In the genomic region with DNA sequence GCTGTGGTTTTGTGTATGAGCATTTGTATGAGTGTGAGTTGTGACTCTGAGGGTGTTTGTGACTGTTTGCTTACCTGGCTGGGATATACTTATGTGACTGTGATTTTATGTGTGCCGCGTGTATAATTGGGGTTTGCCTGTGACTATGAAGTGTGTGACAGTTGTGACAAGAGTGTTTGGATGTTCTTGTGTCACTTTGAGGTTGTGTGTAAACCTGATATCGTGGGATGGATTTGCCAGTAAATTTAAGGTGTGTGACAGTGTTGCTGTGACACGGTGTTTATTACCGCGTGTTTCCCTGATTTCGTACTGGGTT, we compare ENCODE assay signal across 1 cellular context.
TF ChIP-seq lines count a peak whose summit lies in the region.

No MANE protein-coding gene starts in this region.

TF ChIP-seq in HEK293, 187 proteins besides CTCF, POLR2A, EP300 and RAD21 (continued from another document and continues in another):
- TF ChIP-seq, protein P1, sequence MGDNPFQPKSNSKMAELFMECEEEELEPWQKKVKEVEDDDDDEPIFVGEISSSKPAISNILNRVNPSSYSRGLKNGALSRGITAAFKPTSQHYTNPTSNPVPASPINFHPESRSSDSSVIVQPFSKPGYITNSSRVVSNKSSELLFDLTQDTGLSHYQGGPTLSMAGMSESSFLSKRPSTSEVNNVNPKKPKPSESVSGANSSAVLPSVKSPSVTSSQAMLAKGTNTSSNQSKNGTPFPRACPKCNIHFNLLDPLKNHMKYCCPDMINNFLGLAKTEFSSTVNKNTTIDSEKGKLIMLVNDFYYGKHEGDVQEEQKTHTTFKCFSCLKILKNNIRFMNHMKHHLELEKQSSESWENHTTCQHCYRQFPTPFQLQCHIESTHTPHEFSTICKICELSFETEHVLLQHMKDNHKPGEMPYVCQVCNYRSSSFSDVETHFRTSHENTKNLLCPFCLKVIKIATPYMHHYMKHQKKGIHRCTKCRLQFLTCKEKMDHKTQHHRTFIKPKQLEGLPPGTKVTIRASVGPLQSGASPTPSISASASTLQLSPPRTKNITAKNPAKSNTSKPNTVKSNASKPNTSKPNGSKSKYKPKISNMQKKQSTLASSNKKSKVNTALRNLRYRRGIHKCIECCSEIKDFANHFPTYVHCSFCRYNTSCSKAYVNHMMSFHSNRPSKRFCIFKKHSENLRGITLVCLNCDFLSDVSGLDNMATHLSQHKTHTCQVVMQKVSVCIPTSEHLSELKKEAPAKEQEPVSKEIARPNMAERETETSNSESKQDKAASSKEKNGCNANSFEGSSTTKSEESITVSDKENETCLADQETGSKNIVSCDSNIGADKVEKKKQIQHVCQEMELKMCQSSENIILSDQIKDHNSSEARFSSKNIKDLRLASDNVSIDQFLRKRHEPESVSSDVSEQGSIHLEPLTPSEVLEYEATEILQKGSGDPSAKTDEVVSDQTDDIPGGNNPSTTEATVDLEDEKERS (tag by site-specific recombination; IDR thresholded peaks at IDR 0.05): peak; percentile 96; the same call in 1 of the 2 replicates
- TF ChIP-seq, protein P2, sequence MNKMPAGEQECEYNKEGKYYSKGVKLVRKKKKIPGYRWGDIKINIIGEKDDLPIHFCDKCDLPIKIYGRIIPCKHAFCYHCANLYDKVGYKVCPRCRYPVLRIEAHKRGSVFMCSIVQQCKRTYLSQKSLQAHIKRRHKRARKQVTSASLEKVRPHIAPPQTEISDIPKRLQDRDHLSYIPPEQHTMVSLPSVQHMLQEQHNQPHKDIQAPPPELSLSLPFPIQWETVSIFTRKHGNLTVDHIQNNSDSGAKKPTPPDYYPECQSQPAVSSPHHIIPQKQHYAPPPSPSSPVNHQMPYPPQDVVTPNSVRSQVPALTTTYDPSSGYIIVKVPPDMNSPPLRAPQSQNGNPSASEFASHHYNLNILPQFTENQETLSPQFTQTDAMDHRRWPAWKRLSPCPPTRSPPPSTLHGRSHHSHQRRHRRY (tag by site-specific recombination; IDR thresholded peaks at IDR 0.05): peak; percentile 78; the same call in 1 of the 2 replicates
- TF ChIP-seq SP3 (tag by site-specific recombination; IDR thresholded peaks at IDR 0.05): no peak
- no peak for TF ChIP-seq ZNF514 (tag by site-specific recombination; IDR thresholded peaks at IDR 0.05)
- TF ChIP-seq, protein P3, sequence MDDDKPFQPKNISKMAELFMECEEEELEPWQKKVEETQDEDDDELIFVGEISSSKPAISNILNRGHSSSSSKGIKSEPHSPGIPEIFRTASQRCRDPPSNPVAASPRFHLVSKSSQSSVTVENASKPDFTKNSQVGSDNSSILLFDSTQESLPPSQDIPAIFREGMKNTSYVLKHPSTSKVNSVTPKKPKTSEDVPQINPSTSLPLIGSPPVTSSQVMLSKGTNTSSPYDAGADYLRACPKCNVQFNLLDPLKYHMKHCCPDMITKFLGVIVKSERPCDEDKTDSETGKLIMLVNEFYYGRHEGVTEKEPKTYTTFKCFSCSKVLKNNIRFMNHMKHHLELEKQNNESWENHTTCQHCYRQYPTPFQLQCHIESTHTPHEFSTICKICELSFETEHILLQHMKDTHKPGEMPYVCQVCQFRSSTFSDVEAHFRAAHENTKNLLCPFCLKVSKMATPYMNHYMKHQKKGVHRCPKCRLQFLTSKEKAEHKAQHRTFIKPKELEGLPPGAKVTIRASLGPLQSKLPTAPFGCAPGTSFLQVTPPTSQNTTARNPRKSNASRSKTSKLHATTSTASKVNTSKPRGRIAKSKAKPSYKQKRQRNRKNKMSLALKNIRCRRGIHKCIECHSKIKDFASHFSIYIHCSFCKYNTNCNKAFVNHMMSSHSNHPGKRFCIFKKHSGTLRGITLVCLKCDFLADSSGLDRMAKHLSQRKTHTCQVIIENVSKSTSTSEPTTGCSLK (tag by site-specific recombination; IDR thresholded peaks at IDR 0.05): peak; percentile 95
- TF ChIP-seq KLF9 (tag by site-specific recombination; IDR thresholded peaks at IDR 0.05; ENCODE audit: low read depth): peak; percentile 36
- TF ChIP-seq ZNF785 (tag by site-specific recombination; IDR thresholded peaks at IDR 0.05): peak; percentile 14; the same call in 1 of the 2 replicates
- 0 out of 2 replicates have a peak, but pooled peaks have one; percentile 3 for TF ChIP-seq ZNF416 (tag by site-specific recombination; IDR thresholded peaks at IDR 0.05)
- peak; percentile 19; the same call in 1 of the 2 replicates for TF ChIP-seq ZNF548 (tag by site-specific recombination; IDR thresholded peaks at IDR 0.05)
- no peak for TF ChIP-seq ZNF747 (tag by site-specific recombination; IDR thresholded peaks at IDR 0.05)
- peak; percentile 98 for TF ChIP-seq ZNF133 (tag by site-specific recombination; IDR thresholded peaks at IDR 0.05)
- TF ChIP-seq, protein P4, sequence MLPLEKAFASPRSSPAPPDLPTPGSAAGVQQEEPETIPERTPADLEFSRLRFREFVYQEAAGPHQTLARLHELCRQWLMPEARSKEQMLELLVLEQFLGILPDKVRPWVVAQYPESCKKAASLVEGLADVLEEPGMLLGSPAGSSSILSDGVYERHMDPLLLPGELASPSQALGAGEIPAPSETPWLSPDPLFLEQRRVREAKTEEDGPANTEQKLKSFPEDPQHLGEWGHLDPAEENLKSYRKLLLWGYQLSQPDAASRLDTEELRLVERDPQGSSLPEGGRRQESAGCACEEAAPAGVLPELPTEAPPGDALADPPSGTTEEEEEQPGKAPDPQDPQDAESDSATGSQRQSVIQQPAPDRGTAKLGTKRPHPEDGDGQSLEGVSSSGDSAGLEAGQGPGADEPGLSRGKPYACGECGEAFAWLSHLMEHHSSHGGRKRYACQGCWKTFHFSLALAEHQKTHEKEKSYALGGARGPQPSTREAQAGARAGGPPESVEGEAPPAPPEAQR (tag by site-specific recombination; IDR thresholded peaks at IDR 0.05): no peak
- TF ChIP-seq ZEB2 (tag by site-specific recombination; IDR thresholded peaks at IDR 0.05): no peak
- TF ChIP-seq ZNF394 (tag by site-specific recombination; IDR thresholded peaks at IDR 0.05; ENCODE audit: borderline replicate concordance): no peak
- no peak for TF ChIP-seq SCRT1 (tag by site-specific recombination; IDR thresholded peaks at IDR 0.05; ENCODE audit: borderline replicate concordance)
- TF ChIP-seq, protein P5, sequence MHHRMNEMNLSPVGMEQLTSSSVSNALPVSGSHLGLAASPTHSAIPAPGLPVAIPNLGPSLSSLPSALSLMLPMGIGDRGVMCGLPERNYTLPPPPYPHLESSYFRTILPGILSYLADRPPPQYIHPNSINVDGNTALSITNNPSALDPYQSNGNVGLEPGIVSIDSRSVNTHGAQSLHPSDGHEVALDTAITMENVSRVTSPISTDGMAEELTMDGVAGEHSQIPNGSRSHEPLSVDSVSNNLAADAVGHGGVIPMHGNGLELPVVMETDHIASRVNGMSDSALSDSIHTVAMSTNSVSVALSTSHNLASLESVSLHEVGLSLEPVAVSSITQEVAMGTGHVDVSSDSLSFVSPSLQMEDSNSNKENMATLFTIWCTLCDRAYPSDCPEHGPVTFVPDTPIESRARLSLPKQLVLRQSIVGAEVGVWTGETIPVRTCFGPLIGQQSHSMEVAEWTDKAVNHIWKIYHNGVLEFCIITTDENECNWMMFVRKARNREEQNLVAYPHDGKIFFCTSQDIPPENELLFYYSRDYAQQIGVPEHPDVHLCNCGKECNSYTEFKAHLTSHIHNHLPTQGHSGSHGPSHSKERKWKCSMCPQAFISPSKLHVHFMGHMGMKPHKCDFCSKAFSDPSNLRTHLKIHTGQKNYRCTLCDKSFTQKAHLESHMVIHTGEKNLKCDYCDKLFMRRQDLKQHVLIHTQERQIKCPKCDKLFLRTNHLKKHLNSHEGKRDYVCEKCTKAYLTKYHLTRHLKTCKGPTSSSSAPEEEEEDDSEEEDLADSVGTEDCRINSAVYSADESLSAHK (tag by site-specific recombination; IDR thresholded peaks at IDR 0.05): 0 out of 2 replicates have a peak, but pooled peaks have one; percentile 7
- peak; percentile 58; the same call in 1 of the 2 replicates for TF ChIP-seq TRIM28 (IDR thresholded peaks at IDR 0.05; ENCODE audit: borderline replicate concordance, low read length)
- TF ChIP-seq BCL11A (tag by site-specific recombination; IDR thresholded peaks at IDR 0.05; ENCODE audit: low read depth): no peak
- 0 out of 2 replicates have a peak, but pooled peaks have one; percentile 32 for TF ChIP-seq ZNF571 (tag by site-specific recombination; IDR thresholded peaks at IDR 0.05)
- no peak for TF ChIP-seq WT1 (tag by site-specific recombination; IDR thresholded peaks at IDR 0.05)
- TF ChIP-seq FEZF1 (tag by site-specific recombination; IDR thresholded peaks at IDR 0.05): no peak
- no peak for TF ChIP-seq ZNF529 (tag by site-specific recombination; IDR thresholded peaks at IDR 0.05; ENCODE audit: insufficient replicate concordance)
- no peak for TF ChIP-seq SCRT2 (tag by site-specific recombination; IDR thresholded peaks at IDR 0.05)
- TF ChIP-seq ZNF501 (tag by site-specific recombination; IDR thresholded peaks at IDR 0.05): peak; percentile 75; the same call in 1 of the 2 replicates
- TF ChIP-seq ZNF335 (tag by site-specific recombination; conservative IDR thresholded peaks at IDR 0.05): peak; percentile 97
- TF ChIP-seq ZNF175 (tag by site-specific recombination; IDR thresholded peaks at IDR 0.05): no peak
- TF ChIP-seq, protein P6, sequence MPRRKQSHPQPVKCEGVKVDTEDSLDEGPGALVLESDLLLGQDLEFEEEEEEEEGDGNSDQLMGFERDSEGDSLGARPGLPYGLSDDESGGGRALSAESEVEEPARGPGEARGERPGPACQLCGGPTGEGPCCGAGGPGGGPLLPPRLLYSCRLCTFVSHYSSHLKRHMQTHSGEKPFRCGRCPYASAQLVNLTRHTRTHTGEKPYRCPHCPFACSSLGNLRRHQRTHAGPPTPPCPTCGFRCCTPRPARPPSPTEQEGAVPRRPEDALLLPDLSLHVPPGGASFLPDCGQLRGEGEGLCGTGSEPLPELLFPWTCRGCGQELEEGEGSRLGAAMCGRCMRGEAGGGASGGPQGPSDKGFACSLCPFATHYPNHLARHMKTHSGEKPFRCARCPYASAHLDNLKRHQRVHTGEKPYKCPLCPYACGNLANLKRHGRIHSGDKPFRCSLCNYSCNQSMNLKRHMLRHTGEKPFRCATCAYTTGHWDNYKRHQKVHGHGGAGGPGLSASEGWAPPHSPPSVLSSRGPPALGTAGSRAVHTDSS (tag by site-specific recombination; IDR thresholded peaks at IDR 0.05): no peak
- TF ChIP-seq, protein P7, sequence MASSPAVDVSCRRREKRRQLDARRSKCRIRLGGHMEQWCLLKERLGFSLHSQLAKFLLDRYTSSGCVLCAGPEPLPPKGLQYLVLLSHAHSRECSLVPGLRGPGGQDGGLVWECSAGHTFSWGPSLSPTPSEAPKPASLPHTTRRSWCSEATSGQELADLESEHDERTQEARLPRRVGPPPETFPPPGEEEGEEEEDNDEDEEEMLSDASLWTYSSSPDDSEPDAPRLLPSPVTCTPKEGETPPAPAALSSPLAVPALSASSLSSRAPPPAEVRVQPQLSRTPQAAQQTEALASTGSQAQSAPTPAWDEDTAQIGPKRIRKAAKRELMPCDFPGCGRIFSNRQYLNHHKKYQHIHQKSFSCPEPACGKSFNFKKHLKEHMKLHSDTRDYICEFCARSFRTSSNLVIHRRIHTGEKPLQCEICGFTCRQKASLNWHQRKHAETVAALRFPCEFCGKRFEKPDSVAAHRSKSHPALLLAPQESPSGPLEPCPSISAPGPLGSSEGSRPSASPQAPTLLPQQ (tag by site-specific recombination; IDR thresholded peaks at IDR 0.05): no peak
- TF ChIP-seq ZNF324 (tag by site-specific recombination; IDR thresholded peaks at IDR 0.05): 0 out of 2 replicates have a peak, but pooled peaks have one; percentile 11
- TF ChIP-seq ZNF146 (tag by site-specific recombination; IDR thresholded peaks at IDR 0.05): no peak
- TF ChIP-seq, protein P8, sequence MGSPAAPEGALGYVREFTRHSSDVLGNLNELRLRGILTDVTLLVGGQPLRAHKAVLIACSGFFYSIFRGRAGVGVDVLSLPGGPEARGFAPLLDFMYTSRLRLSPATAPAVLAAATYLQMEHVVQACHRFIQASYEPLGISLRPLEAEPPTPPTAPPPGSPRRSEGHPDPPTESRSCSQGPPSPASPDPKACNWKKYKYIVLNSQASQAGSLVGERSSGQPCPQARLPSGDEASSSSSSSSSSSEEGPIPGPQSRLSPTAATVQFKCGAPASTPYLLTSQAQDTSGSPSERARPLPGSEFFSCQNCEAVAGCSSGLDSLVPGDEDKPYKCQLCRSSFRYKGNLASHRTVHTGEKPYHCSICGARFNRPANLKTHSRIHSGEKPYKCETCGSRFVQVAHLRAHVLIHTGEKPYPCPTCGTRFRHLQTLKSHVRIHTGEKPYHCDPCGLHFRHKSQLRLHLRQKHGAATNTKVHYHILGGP (tag by site-specific recombination; IDR thresholded peaks at IDR 0.05): no peak
- TF ChIP-seq ZBTB7A (tag by site-specific recombination; IDR thresholded peaks at IDR 0.05; ENCODE audit: low read depth): no peak
- TF ChIP-seq ZNF121 (tag by site-specific recombination; IDR thresholded peaks at IDR 0.05): 0 out of 2 replicates have a peak, but pooled peaks have one; percentile 3
- TF ChIP-seq, protein P9, sequence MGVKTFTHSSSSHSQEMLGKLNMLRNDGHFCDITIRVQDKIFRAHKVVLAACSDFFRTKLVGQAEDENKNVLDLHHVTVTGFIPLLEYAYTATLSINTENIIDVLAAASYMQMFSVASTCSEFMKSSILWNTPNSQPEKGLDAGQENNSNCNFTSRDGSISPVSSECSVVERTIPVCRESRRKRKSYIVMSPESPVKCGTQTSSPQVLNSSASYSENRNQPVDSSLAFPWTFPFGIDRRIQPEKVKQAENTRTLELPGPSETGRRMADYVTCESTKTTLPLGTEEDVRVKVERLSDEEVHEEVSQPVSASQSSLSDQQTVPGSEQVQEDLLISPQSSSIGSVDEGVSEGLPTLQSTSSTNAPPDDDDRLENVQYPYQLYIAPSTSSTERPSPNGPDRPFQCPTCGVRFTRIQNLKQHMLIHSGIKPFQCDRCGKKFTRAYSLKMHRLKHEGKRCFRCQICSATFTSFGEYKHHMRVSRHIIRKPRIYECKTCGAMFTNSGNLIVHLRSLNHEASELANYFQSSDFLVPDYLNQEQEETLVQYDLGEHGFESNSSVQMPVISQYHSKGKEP (tag by site-specific recombination; IDR thresholded peaks at IDR 0.05): no peak
- TF ChIP-seq ZBTB21 (tag by site-specific recombination; IDR thresholded peaks at IDR 0.05): no peak
- no peak for TF ChIP-seq ZNF184 (tag by site-specific recombination; IDR thresholded peaks at IDR 0.05)
- TF ChIP-seq, protein P10, sequence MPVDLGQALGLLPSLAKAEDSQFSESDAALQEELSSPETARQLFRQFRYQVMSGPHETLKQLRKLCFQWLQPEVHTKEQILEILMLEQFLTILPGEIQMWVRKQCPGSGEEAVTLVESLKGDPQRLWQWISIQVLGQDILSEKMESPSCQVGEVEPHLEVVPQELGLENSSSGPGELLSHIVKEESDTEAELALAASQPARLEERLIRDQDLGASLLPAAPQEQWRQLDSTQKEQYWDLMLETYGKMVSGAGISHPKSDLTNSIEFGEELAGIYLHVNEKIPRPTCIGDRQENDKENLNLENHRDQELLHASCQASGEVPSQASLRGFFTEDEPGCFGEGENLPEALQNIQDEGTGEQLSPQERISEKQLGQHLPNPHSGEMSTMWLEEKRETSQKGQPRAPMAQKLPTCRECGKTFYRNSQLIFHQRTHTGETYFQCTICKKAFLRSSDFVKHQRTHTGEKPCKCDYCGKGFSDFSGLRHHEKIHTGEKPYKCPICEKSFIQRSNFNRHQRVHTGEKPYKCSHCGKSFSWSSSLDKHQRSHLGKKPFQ (tag by site-specific recombination; IDR thresholded peaks at IDR 0.05): no peak
- TF ChIP-seq ZNF792 (tag by site-specific recombination; IDR thresholded peaks at IDR 0.05): peak; percentile 86
- TF ChIP-seq SP7 (tag by site-specific recombination; IDR thresholded peaks at IDR 0.05): 0 out of 2 replicates have a peak, but pooled peaks have one; percentile 24
- TF ChIP-seq ZNF2 (tag by site-specific recombination; IDR thresholded peaks at IDR 0.05): peak; percentile 84
- no peak for TF ChIP-seq ZNF248 (tag by site-specific recombination; IDR thresholded peaks at IDR 0.05)
- 0 out of 2 replicates have a peak, but pooled peaks have one; percentile 47 for TF ChIP-seq ZNF473 (tag by site-specific recombination; IDR thresholded peaks at IDR 0.05)
- TF ChIP-seq ZNF155 (tag by site-specific recombination; IDR thresholded peaks at IDR 0.05): no peak
